In the genomic region with DNA sequence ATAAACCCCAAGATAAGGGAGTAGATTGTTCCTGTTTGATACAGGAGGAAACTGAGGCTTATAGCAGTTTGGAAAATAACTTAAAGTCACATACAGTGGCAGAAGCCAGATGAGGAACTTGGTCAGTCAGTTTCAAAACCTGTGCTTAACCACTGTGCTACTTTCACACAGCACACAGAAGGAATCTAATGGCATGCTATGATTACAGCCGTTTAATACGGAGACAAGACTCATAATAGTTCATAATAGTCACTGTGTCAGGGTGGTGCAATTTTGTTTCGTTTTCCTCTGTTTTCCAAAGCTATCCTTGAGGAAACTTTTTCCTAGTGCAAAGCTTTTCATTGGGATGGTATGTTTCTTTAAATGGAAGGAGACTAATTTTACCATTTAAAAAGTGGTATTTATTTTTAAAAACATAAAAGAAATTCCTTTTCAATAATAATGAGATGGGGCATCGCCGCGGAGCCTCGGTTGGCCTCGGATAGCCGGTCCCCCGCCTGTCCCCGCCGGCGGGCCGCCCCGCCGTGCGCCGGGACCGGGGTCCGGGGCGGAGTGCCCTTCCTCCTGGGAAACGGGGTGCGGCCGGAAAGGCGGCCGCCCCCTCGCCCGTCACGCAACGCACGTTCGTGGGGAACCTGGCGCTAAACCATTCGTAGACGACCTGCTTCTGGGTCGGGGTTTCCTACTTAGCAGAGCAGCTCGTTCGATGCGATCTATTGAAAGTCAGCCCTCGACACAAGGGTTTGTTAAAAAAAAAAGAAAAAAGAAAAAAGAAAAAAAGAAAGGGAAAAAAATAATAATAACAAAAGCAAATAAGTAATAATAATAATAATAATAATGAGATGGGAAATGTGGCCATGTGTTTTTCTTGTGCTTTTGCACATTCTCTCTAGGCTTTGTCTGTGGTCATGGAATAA, we compare ENCODE assay signal across 8 cellular contexts.
DNase-seq lines count a peak whose midpoint lies in the region; ATAC-seq and TF ChIP-seq lines count a peak whose summit lies in the region.

No MANE protein-coding gene starts in this region.

- peaks cover 10% of the 10 kb centered on the region for H3K27me3 Mint-ChIP-seq in T-helper 1 cell treated with Interleukin-12 subunit alpha and Interleukin-12 subunit beta and Interleukin-4 antibody, amounts not matched to agents 30 μg/mL and 1 μg/mL, for 36 hours (ENCODE audit: low read depth)

- peak; percentile 46 to 56 for ATAC-seq in activated CD4-positive, CD25-positive, alpha-beta regulatory T cell treated with anti-CD3 and anti-CD28 coated beads, Interleukin-2, amount 50 U/mL, for 24 hours
- ATAC-seq in HG02884 (IDR thresholded peaks at IDR 0.05; ENCODE audit: unreplicated experiment), result peak; percentile 93
- ATAC-seq in stimulated activated effector memory CD8-positive, alpha-beta T cell treated with anti-CD3 and anti-CD28 coated beads, Interleukin-12 subunit alpha, Interleukin-12 subunit beta, amount 100 ng/mL, for 72 hours, result peak; percentile 86
- ATAC-seq in HG03439 (IDR thresholded peaks at IDR 0.05; ENCODE audit: unreplicated experiment), result no peak

- H3K27ac Mint-ChIP-seq in T-helper 1 cell treated with Interleukin-12 subunit alpha and Interleukin-12 subunit beta and Interleukin-4 antibody, amounts not matched to agents 30 μg/mL and 1 μg/mL, for 36 hours, result no peak overlapping the region
- peak overlapping the region; percentile 18 for H3K27ac Mint-ChIP-seq in stimulated activated effector memory CD8-positive, alpha-beta T cell treated with anti-CD3 and anti-CD28 coated beads, Interleukin-12 subunit alpha, Interleukin-12 subunit beta, amount 100 ng/mL, for 72 hours

- H3K4me1 Mint-ChIP-seq in T-helper 1 cell treated with Interleukin-12 subunit alpha and Interleukin-12 subunit beta and Interleukin-4 antibody, amounts not matched to agents 30 μg/mL and 1 μg/mL, for 36 hours (ENCODE audit: low read depth), result peaks cover 22% of the 10 kb centered on the region
- H3K4me1 Mint-ChIP-seq in stimulated activated effector memory CD8-positive, alpha-beta T cell treated with anti-CD3 and anti-CD28 coated beads, Interleukin-12 subunit alpha, Interleukin-12 subunit beta, amount 100 ng/mL, for 72 hours, result peaks cover 38% of the 10 kb centered on the region

- H3K4me3 Mint-ChIP-seq in T-helper 1 cell treated with Interleukin-12 subunit alpha and Interleukin-12 subunit beta and Interleukin-4 antibody, amounts not matched to agents 30 μg/mL and 1 μg/mL, for 36 hours, result peak overlapping the region; percentile 67
- peak overlapping the region; percentile 50 for H3K4me3 Mint-ChIP-seq in stimulated activated effector memory CD8-positive, alpha-beta T cell treated with anti-CD3 and anti-CD28 coated beads, Interleukin-12 subunit alpha, Interleukin-12 subunit beta, amount 100 ng/mL, for 72 hours

- H3K36me3 Mint-ChIP-seq in T-helper 1 cell treated with Interleukin-12 subunit alpha and Interleukin-12 subunit beta and Interleukin-4 antibody, amounts not matched to agents 30 μg/mL and 1 μg/mL, for 36 hours (ENCODE audit: low read depth), result peaks cover 9% of the 10 kb centered on the region
- peaks cover 6% of the 10 kb centered on the region for H3K36me3 Mint-ChIP-seq in stimulated activated effector memory CD8-positive, alpha-beta T cell treated with anti-CD3 and anti-CD28 coated beads, Interleukin-12 subunit alpha, Interleukin-12 subunit beta, amount 100 ng/mL, for 72 hours

- TF ChIP-seq CTCF in foreskin fibroblast (IDR thresholded peaks at IDR 0.05; ENCODE audit: low read depth, low read length), result no peak

- H3K9me3 Mint-ChIP-seq in T-helper 1 cell treated with Interleukin-12 subunit alpha and Interleukin-12 subunit beta and Interleukin-4 antibody, amounts not matched to agents 30 μg/mL and 1 μg/mL, for 36 hours, result peaks cover 13% of the 10 kb centered on the region
- peaks cover 6% of the 10 kb centered on the region for H3K9me3 Mint-ChIP-seq in stimulated activated effector memory CD8-positive, alpha-beta T cell treated with anti-CD3 and anti-CD28 coated beads, Interleukin-12 subunit alpha, Interleukin-12 subunit beta, amount 100 ng/mL, for 72 hours

- peak overlapping the region; percentile 46 to 61 for H3K4me3 ChIP-seq in foreskin fibroblast (ENCODE audit: low read depth in 1 of 2, low read length in 2 of 2)

- no peak for DNase-seq in activated CD4-positive, CD25-positive, alpha-beta regulatory T cell (lab: John Stamatoyannopoulos, UW)
- DNase-seq in foreskin fibroblast (peak in 1 of 2 donors; percentile 43), NCI-H1105 (lab: John Stamatoyannopoulos, UW) (no peak)
- DNase-seq in stimulated activated effector memory CD8-positive, alpha-beta T cell treated with anti-CD3 and anti-CD28 coated beads, Interleukin-12 subunit alpha, Interleukin-12 subunit beta, amount 100 ng/mL, for 72 hours (ENCODE audit: low spot score in 2 of 2), result no peak
